ENCODE assay signal across 13 cellular contexts in genomic region chr5:138601444-138601843, GRCh38. TPM values are rescaled to one million over a fixed set of nuclear protein-coding genes. Genes with fewer than 3 reads are reported as not detected.
DNase-seq lines count a peak whose midpoint lies in the region; ATAC-seq and TF ChIP-seq lines count a peak whose summit lies in the region.
"Had no signal": no experiment of that assay in that cellular context is flagged by ENCODE, and none has a peak within 500 bp of the region (broad histone marks: within the 10 kb centered on the region; RNA-seq: fewer than 3 reads in every experiment).

No MANE protein-coding gene starts in this region.

- H3K4me1 ChIP-seq in body of pancreas (peaks cover 10% of the 10 kb centered on the region), lung (ENCODE audit: control insufficient read depth in 2 of 2, insufficient read depth in 2 of 2, low read length in 2 of 2) (peaks cover 0 to 16% of the 10 kb centered on the region in 2 donors), colonic mucosa (no peaks in the 10 kb centered on the region), A673 (ENCODE audit: insufficient read depth, low read length, poor library complexity, severe bottlenecking) (peaks cover 2% of the 10 kb centered on the region)
- H3K4me1 ChIP-seq: psoas muscle had no signal

- no peaks in the 10 kb centered on the region for H3K9me3 ChIP-seq in body of pancreas
- H3K9me3 ChIP-seq in lung (ENCODE audit: control insufficient read depth in 2 of 2, insufficient read depth in 1 of 2, low read length in 1 of 2), result no peaks in the 10 kb centered on the region
- H3K9me3 ChIP-seq in colonic mucosa, result no peaks in the 10 kb centered on the region
- H3K9me3 ChIP-seq in A673 (ENCODE audit: low read depth, low read length, poor library complexity, severe bottlenecking), result no peaks in the 10 kb centered on the region
- H3K9me3 ChIP-seq: heart left ventricle, psoas muscle had no signal

- ATAC-seq in body of pancreas, result peak; percentile 97
- ATAC-seq in lung (ENCODE audit: insufficient read depth, low FRiP score), result peak; percentile 51
- no peak for ATAC-seq in GM18498 (IDR thresholded peaks at IDR 0.05; ENCODE audit: unreplicated experiment)
- ATAC-seq: psoas muscle; stimulated activated naive B cell treated with anti-CD40 and anti-IgM and Interleukin-4, amounts not matched to agents 10 μg/mL and 1 μg/mL and 100 μg/mL, for 72 hours had no signal

- no peaks in the 10 kb centered on the region for H3K27me3 ChIP-seq in body of pancreas
- H3K27me3 ChIP-seq in lung (ENCODE audit: control insufficient read depth, insufficient read depth), result no peaks in the 10 kb centered on the region
- H3K27me3 ChIP-seq in colonic mucosa, result no peaks in the 10 kb centered on the region
- no peaks in the 10 kb centered on the region for H3K27me3 ChIP-seq in A673 (replicated peaks; ENCODE audit: insufficient read depth, low read depth, low read length, poor library complexity)
- H3K27me3 ChIP-seq: heart left ventricle had no signal

- POLR2A ChIA-PET in A673 (lab: Charles Lee; ENCODE audit: low non-redundant PET), result interaction anchor here (0.6 kb wide), 1 partner anchor 780 kb away, joined by 25 read pairs; no protein-coding TSS in a partner anchor

- no peaks in the 10 kb centered on the region for H3K36me3 ChIP-seq in body of pancreas (replicated peaks in 1 of 2; ENCODE audit: insufficient read depth in 1 of 2, low read depth in 2 of 2)
- H3K36me3 ChIP-seq in lung (ENCODE audit: control insufficient read depth in 2 of 2, insufficient read depth in 2 of 2, low read length in 2 of 2), result no peaks in the 10 kb centered on the region
- H3K36me3 ChIP-seq in colonic mucosa, result no peaks in the 10 kb centered on the region
- no peaks in the 10 kb centered on the region for H3K36me3 ChIP-seq in A673 (ENCODE audit: insufficient read depth, low read length, poor library complexity, severe bottlenecking)
- H3K36me3 ChIP-seq: heart left ventricle had no signal

- WGBS in body of pancreas, 2 donors, result 19 to 34% methylated on average over 3 of the region's 3 CpGs
- WGBS in lung, 2 donors, result 36 to 39% methylated on average over 3 of the region's 3 CpGs

- peak; percentile 70 for DNase-seq in AG10803 (ENCODE audit: low read depth)
- peak; percentile 61 for DNase-seq in HT1080 (ENCODE audit: low read depth)
- DNase-seq in body of pancreas, result peak; percentile 68 to 90 (median 84)
- peak; percentile 42 for DNase-seq in lung (ENCODE audit: low spot score)
- DNase-seq in colonic mucosa, result no peak
- no peak for DNase-seq in A673 (ENCODE audit: low spot score)
- DNase-seq in activated CD4-positive, alpha-beta T cell treated with anti-CD3 and anti-CD28 coated beads for 1 hour, result no peak
- DNase-seq: activated naive CD4-positive, alpha-beta T cell treated with Interleukin-2 at 50 U/mL for 16 hours; heart left ventricle; NCI-H2029 treated with DMSO at 0.1 percent for 48 hours; psoas muscle; stimulated activated naive B cell treated with anti-CD40 and anti-IgM and Interleukin-4, amounts not matched to agents 10 μg/mL and 1 μg/mL and 100 μg/mL, for 72 hours had no signal

- CTCF ChIA-PET in A673 (lab: Charles Lee), result no interaction called here

- BruUV-seq in A673 (replicated peaks; lab: Mats Ljungman, UMichigan), result no TSS peak

- peak overlapping the region; percentile 69 to 82 (median 79) for H3K27ac ChIP-seq in body of pancreas
- no peak overlapping the region for H3K27ac ChIP-seq in lung (ENCODE audit: low read depth in 1 of 2, low read length in 1 of 2)
- no peak overlapping the region for H3K27ac ChIP-seq in colonic mucosa
- H3K27ac ChIP-seq in A673 (ENCODE audit: low read depth, low read length, poor library complexity, severe bottlenecking), result no peak overlapping the region
- H3K27ac ChIP-seq: heart left ventricle, psoas muscle had no signal

- intact Hi-C loops in body of pancreas (cut with DNase I) (no loop called here), colonic mucosa (cut with DNase I) (loop anchor here (10.0 kb wide), 1 partner anchor 1117 kb away; no protein-coding TSS in a partner anchor), A673 (cut with micrococcal nuclease; ENCODE audit: unreplicated experiment) (no loop called here)

- H3K4me3 ChIP-seq in AG10803 (ENCODE audit: low read length) (no peak overlapping the region), body of pancreas (no peak overlapping the region), lung (no peak overlapping the region), colonic mucosa (no peak overlapping the region), A673 (ENCODE audit: low read depth, low read length, poor library complexity, severe bottlenecking) (no peak overlapping the region)
- H3K4me3 ChIP-seq: heart left ventricle, psoas muscle had no signal

- TF ChIP-seq CTCF in AG10803 (conservative IDR thresholded peaks at IDR 0.05; ENCODE audit: low read length) (no peak), body of pancreas (IDR thresholded peaks at IDR 0.05) (no peak), lung (IDR thresholded peaks at IDR 0.05; ENCODE audit: control extremely low read depth, extremely low read depth) (no peak), colonic mucosa (IDR thresholded peaks at IDR 0.05) (no peak), A673 (conservative IDR thresholded peaks at IDR 0.05; ENCODE audit: low read depth, low read length) (no peak)

- TF ChIP-seq POLR2A in body of pancreas (IDR thresholded peaks at IDR 0.05), result no peak

- H3K9ac ChIP-seq in colonic mucosa (ENCODE audit: low read depth in 2 of 2, low read length in 2 of 2), result no peak overlapping the region

RNA-seq across cellular contexts. Expression of gene HSPA9, which starts 26.2 kb away (rescaled TPM):
- total RNA-seq in HT1080 (2014; rRNA removed; shearing (Covaris generic)), result 469 and 486 TPM in 2 replicates
- polyA plus RNA-seq in HT1080 (2015; cell fraction: cytosol; rRNA removed), result 367 and 451 TPM in 2 replicates
- 765 and 882 TPM in 2 replicates for polyA plus RNA-seq in HT1080 (2015; cell fraction: nucleus; rRNA removed)
- total RNA-seq in body of pancreas, result 10 to 100 TPM; 79.8 to 98.3 TPM
- 100 to 1,000 TPM; 150 to 194 TPM for total RNA-seq in lung
- 100 to 1,000 TPM in 1 of 2 donors, 10 to 100 TPM in 1; 77.8 to 143 TPM for polyA plus RNA-seq in lung
- 100 to 1,000 TPM; 196 to 289 TPM for total RNA-seq in colonic mucosa
- total RNA-seq in A673 (2021), result 502 TPM in 2 replicates

RNA-seq across cellular contexts. Expression of gene ETF1, which starts 58.4 kb away (rescaled TPM):
- total RNA-seq in HT1080 (2014; rRNA removed; shearing (Covaris generic)), result 188 and 191 TPM in 2 replicates
- polyA plus RNA-seq in HT1080 (2015; cell fraction: cytosol; rRNA removed), result 144 and 161 TPM in 2 replicates
- polyA plus RNA-seq in HT1080 (2015; cell fraction: nucleus; rRNA removed), result 100 and 114 TPM in 2 replicates
- total RNA-seq in body of pancreas (10 to 100 TPM; 24.9 to 36.6 TPM), lung (10 to 100 TPM; 58.5 to 99.2 TPM), colonic mucosa (10 to 100 TPM; 81.5 to 96.2 TPM), A673 (2021) (172 and 191 TPM in 2 replicates)
- polyA plus RNA-seq in lung, result 10 to 100 TPM; 36.9 to 67.2 TPM

Comparison
In these comparisons a context has a peak if more than half of its experiments do, and no peak if none do; other contexts are left out.
1. DNase-seq: peak in AG10803 (single experiment), HT1080 (single experiment), body of pancreas (4 of 4) and lung (single experiment); none in colonic mucosa (single experiment), A673 (single experiment) and activated CD4-positive, alpha-beta T cell treated with anti-CD3 and anti-CD28 coated beads for 1 hour (single experiment).
2. H3K27ac ChIP-seq: peak in body of pancreas (4 of 4); none in lung (0 of 2), colonic mucosa (single experiment) and A673 (single experiment).